ENCODE assay signal across 9 cellular contexts in the genomic region with DNA sequence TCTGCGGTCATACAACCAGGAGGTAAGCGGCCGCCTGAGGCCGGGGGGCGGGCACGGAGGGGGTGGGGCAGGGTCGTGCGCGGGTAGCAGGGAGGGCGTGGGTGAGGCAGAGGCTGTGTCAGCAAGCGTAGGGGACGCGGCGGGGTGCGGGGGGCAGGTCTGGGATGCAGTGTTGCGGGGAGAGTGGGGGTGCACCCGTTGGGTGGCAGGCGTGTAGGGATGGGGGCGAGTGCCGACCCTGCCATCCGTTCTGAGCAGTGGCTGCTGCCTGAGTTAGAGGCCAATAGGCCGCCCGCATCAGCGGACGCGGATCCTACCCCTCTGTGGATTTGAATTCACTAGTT. TPM values are rescaled to one million over a fixed set of nuclear protein-coding genes. Genes with fewer than 3 reads are reported as not detected.
DNase-seq lines count a peak whose midpoint lies in the region; ATAC-seq and TF ChIP-seq lines count a peak whose summit lies in the region.
"Had no signal": no experiment of that assay in that cellular context is flagged by ENCODE, and none has a peak within 500 bp of the region (broad histone marks: within the 10 kb centered on the region; RNA-seq: fewer than 3 reads in every experiment).

No MANE protein-coding gene starts in this region.

- H3K18ac ChIP-seq in trophoblast cell (ENCODE audit: low read length): peak overlapping the region; percentile 83

- no peak for ATAC-seq in HG03439 (IDR thresholded peaks at IDR 0.05; ENCODE audit: unreplicated experiment)

- peak overlapping the region; percentile 97 for H3K9ac ChIP-seq in fibroblast of lung (ENCODE audit: insufficient read depth, low read length)
- peak overlapping the region; percentile 79 for H3K9ac ChIP-seq in trophoblast cell (ENCODE audit: low read length)

- H3K4me2 ChIP-seq in fibroblast of lung (ENCODE audit: extremely low read depth, insufficient read depth, low read length): peak overlapping the region; percentile 98
- peak overlapping the region; percentile 92 for H3K4me2 ChIP-seq in trophoblast cell (ENCODE audit: low read length)

- H2BK5ac ChIP-seq in trophoblast cell (ENCODE audit: low read depth, low read length, poor library complexity): peak overlapping the region; percentile 90

- peak overlapping the region; percentile 75 for H4K8ac ChIP-seq in trophoblast cell (ENCODE audit: low read depth, low read length)

- WGBS in trophoblast cell (ENCODE audit: extremely low coverage, insufficient coverage, insufficient read length): no CpG with 5 or more reads among the region's 26 CpGs

- H3K4me1 ChIP-seq in SJCRH30: peaks cover 18% of the 10 kb centered on the region
- H3K4me1 ChIP-seq in fibroblast of lung (ENCODE audit: control insufficient read depth, extremely low read depth, insufficient read depth, low read length): peaks cover 25% of the 10 kb centered on the region
- H3K4me1 ChIP-seq in trophoblast cell (ENCODE audit: control insufficient read depth in 1 of 2, insufficient read depth in 2 of 2, low read length in 2 of 2): peaks cover 24 to 38% of the 10 kb centered on the region in 2 experiments

- no peak overlapping the region for H2BK12ac ChIP-seq in trophoblast cell (ENCODE audit: low read length)

- H2BK120ac ChIP-seq in trophoblast cell (ENCODE audit: insufficient read depth, low read length, poor library complexity): peak overlapping the region; percentile 44

- H4K20me1 ChIP-seq in fibroblast of lung (ENCODE audit: control insufficient read depth, extremely low read depth, insufficient read depth, low read length): no peaks in the 10 kb centered on the region

- H3K79me2 ChIP-seq in fibroblast of lung (ENCODE audit: control insufficient read depth, insufficient read depth, low read length): peaks cover 72% of the 10 kb centered on the region
- H3K79me2 ChIP-seq in trophoblast cell (ENCODE audit: control insufficient read depth, insufficient read depth, low read length, poor library complexity): peaks cover 37% of the 10 kb centered on the region

- peak overlapping the region; percentile 68 for H4K12ac ChIP-seq in trophoblast cell (ENCODE audit: low read depth, low read length)

- H2AK5ac ChIP-seq in trophoblast cell (ENCODE audit: low read length): peak overlapping the region; percentile 82

- peak overlapping the region; percentile 74 for H4K91ac ChIP-seq in trophoblast cell (ENCODE audit: low read depth, low read length)

- H3K23ac ChIP-seq in trophoblast cell (ENCODE audit: low read length): no peak overlapping the region

- peak overlapping the region; percentile 66; the same call in 1 of the 2 replicates for H3K27ac ChIP-seq in SJCRH30
- H3K27ac ChIP-seq in fibroblast of lung (ENCODE audit: insufficient read depth, low read length): peak overlapping the region; percentile 96
- H3K27ac ChIP-seq in trophoblast cell (ENCODE audit: low read depth, low read length): peak overlapping the region; percentile 48

- H2AFZ ChIP-seq in fibroblast of lung (ENCODE audit: low read length) (no peak overlapping the region), trophoblast cell (ENCODE audit: insufficient read depth, low read length, poor library complexity) (no peak overlapping the region)

- H3K4ac ChIP-seq in trophoblast cell (ENCODE audit: low read depth, low read length): peak overlapping the region; percentile 93

- H3K9me3 ChIP-seq in SJCRH30 (replicated peaks) (no peaks in the 10 kb centered on the region), fibroblast of lung (ENCODE audit: control insufficient read depth, insufficient read depth, low read depth, low read length) (no peaks in the 10 kb centered on the region), trophoblast cell (ENCODE audit: insufficient read depth, low read depth, low read length) (no peaks in the 10 kb centered on the region)

- no peaks in the 10 kb centered on the region for H3K27me3 ChIP-seq in SJCRH30
- H3K27me3 ChIP-seq in fibroblast of lung (ENCODE audit: control insufficient read depth, insufficient read depth, low read length): no peaks in the 10 kb centered on the region
- H3K27me3 ChIP-seq in trophoblast cell (ENCODE audit: insufficient read depth, low read length): no peaks in the 10 kb centered on the region

- DNase-seq in GM12865 (ENCODE audit: low read depth) (no peak), SJCRH30 (no peak), fibroblast of lung (ENCODE audit: low read depth in 2 of 2) (no peak), trophoblast cell (peak in 1 of 2 donors; percentile 35), DMS114 treated with DMSO at 0.1 percent for 48 hours (lab: John Stamatoyannopoulos, UW; ENCODE audit: unreplicated experiment) (no peak), DMS 273 treated with DMSO at 0.1 percent for 48 hours (lab: John Stamatoyannopoulos, UW) (no peak)
- DNase-seq in stimulated activated CD4-positive, alpha-beta T cell treated with anti-CD3 and anti-CD28 coated beads, Interleukin-2, amount 100 ng/mL, for 48 hours: no peak

- TF ChIP-seq CTCF in GM12865 (IDR thresholded peaks at IDR 0.05; ENCODE audit: insufficient read depth, low read depth, low read length, missing control alignments): no peak
- no peak for TF ChIP-seq CTCF in fibroblast of lung (conservative IDR thresholded peaks at IDR 0.05 in 1 of 2, IDR thresholded peaks at IDR 0.05 in 1 of 2; ENCODE audit: low read depth in 1 of 2, low read length in 2 of 2)

- H3K79me1 ChIP-seq in trophoblast cell (ENCODE audit: low read length): peaks cover 24% of the 10 kb centered on the region

- peak overlapping the region; percentile 81 for H3K14ac ChIP-seq in trophoblast cell (ENCODE audit: low read length)

- H3K36me3 ChIP-seq in SJCRH30: peaks cover 44% of the 10 kb centered on the region
- H3K36me3 ChIP-seq in fibroblast of lung (ENCODE audit: control insufficient read depth, insufficient read depth, low read length): peaks cover 42% of the 10 kb centered on the region
- H3K36me3 ChIP-seq in trophoblast cell (ENCODE audit: control insufficient read depth in 1 of 2, insufficient read depth in 2 of 2, low read length in 2 of 2): peaks cover 64% of the 10 kb centered on the region in 2 experiments

- peak overlapping the region; percentile 66 for H3K4me3 ChIP-seq in GM12865 (ENCODE audit: low read depth, low read length)
- H3K4me3 ChIP-seq in SJCRH30: peak overlapping the region; percentile 88
- peak overlapping the region; percentile 71 to 96 (median 74) for H3K4me3 ChIP-seq in fibroblast of lung (replicated peaks in 1 of 4; ENCODE audit: control extremely low read depth in 1 of 4, insufficient read depth in 1 of 4, low read depth in 3 of 4, low read length in 4 of 4)
- H3K4me3 ChIP-seq in trophoblast cell (ENCODE audit: low read depth, low read length): peak overlapping the region; percentile 94

RNA-seq across cellular contexts. Expression of a gene that starts 1.4 kb away (rescaled TPM):
- 98.3 and 106 TPM in 2 replicates for total RNA-seq in SJCRH30 (2014; rRNA removed; shearing (Covaris generic))
- 153 and 230 TPM in 2 replicates for total RNA-seq in fibroblast of lung
- 106 and 128 TPM in 2 replicates for polyA plus RNA-seq in fibroblast of lung
- polyA plus RNA-seq in fibroblast of lung (2012): 101 and 131 TPM in 2 replicates
- 706 and 873 TPM in 2 replicates for polyA minus RNA-seq in fibroblast of lung (ENCODE audit: low replicate concordance)
- 90.3 and 95.7 TPM in 2 replicates for polyA plus RNA-seq in trophoblast cell (2013)

RNA-seq across cellular contexts. Expression of a gene that starts 1.7 kb away (rescaled TPM):
- 20.8 and 22.6 TPM in 2 replicates for total RNA-seq in SJCRH30 (2014; rRNA removed; shearing (Covaris generic))
- 17.2 and 21.1 TPM in 2 replicates for total RNA-seq in fibroblast of lung
- 63.5 and 70.2 TPM in 2 replicates for polyA plus RNA-seq in fibroblast of lung
- 42.0 and 47.1 TPM in 2 replicates for polyA plus RNA-seq in fibroblast of lung (2012)
- polyA minus RNA-seq in fibroblast of lung (ENCODE audit: low replicate concordance): 160 and 172 TPM in 2 replicates
- 45.4 and 47.1 TPM in 2 replicates for polyA plus RNA-seq in trophoblast cell (2013)

RNA-seq across cellular contexts. Expression of a gene that starts 16.0 kb away (rescaled TPM):
- total RNA-seq in SJCRH30 (2014; rRNA removed; shearing (Covaris generic)): not detected in 2 replicates
- not detected in 2 replicates for total RNA-seq in fibroblast of lung
- not detected in 2 replicates for polyA plus RNA-seq in fibroblast of lung
- not detected in 2 replicates for polyA plus RNA-seq in fibroblast of lung (2012)
- not detected in 2 replicates for polyA minus RNA-seq in fibroblast of lung (ENCODE audit: low replicate concordance)
- not detected in 2 replicates for polyA plus RNA-seq in trophoblast cell (2013)
- total RNA-seq: LHCN-M2 had no signal

RNA-seq across cellular contexts. Expression of a gene that starts 27.3 kb away (rescaled TPM):
- total RNA-seq in SJCRH30 (2014; rRNA removed; shearing (Covaris generic)): 11.0 and 17.2 TPM in 2 replicates
- total RNA-seq in fibroblast of lung: 8.8 and 9.5 TPM in 2 replicates
- 10.2 and 11.0 TPM in 2 replicates for polyA plus RNA-seq in fibroblast of lung
- 9.8 and 13.8 TPM in 2 replicates for polyA plus RNA-seq in fibroblast of lung (2012)
- polyA minus RNA-seq in fibroblast of lung (ENCODE audit: low replicate concordance): 6.4 and 9.8 TPM in 2 replicates
- 10.8 and 11.5 TPM in 2 replicates for polyA plus RNA-seq in trophoblast cell (2013)

RNA-seq across cellular contexts. Expression of a gene that starts 27.9 kb away (rescaled TPM):
- 127 and 131 TPM in 2 replicates for total RNA-seq in SJCRH30 (2014; rRNA removed; shearing (Covaris generic))
- total RNA-seq in fibroblast of lung: 81.4 and 106 TPM in 2 replicates
- polyA plus RNA-seq in fibroblast of lung: 147 and 178 TPM in 2 replicates
- polyA plus RNA-seq in fibroblast of lung (2012): 130 and 183 TPM in 2 replicates
- polyA minus RNA-seq in fibroblast of lung (ENCODE audit: low replicate concordance): 81.6 and 101 TPM in 2 replicates
- polyA plus RNA-seq in trophoblast cell (2013): 94.6 and 95.0 TPM in 2 replicates
